Comparison of ENCODE assay signal across 1 cellular context in genomic region chr5:173764321-173765029, GRCh38.
A peak's percentile ranks its signal among the peaks of the same experiment; 100 is the strongest.
TF ChIP-seq lines count a peak whose summit lies in the region.

No MANE protein-coding gene starts in this region.

TF ChIP-seq in HepG2, 621 proteins besides CTCF, POLR2A, EP300 and RAD21 (continued from another document):
- 0 out of 2 replicates have a peak, but pooled peaks have one; percentile 34 for TF ChIP-seq ZFP91 (CRISPR knock-in tag; IDR thresholded peaks at IDR 0.05; ENCODE audit: borderline replicate concordance)
- TF ChIP-seq IKZF5 (CRISPR knock-in tag; IDR thresholded peaks at IDR 0.05) = peak; percentile 86
